ENCODE assay signal across 21 cellular contexts in the genomic region with DNA sequence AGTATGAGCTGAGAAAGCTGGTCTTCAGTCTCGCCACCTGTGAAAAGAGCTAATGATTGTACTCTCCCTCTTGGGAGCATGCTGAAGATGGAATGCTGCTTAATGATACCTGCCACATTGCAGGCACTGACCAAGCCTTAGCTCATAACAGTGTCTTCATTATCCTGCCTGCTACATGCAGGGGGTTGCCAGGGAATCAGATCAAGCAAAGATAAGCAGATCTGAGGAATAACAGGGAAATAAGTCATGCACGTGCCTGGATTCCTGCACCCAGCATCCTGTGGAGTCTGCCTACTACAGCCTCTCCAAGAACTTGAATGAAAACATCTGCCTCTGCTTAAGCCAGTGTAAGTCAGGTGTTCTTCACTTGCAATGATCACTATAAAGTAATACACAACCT.
DNase-seq lines count a peak whose midpoint lies in the region; ATAC-seq and TF ChIP-seq lines count a peak whose summit lies in the region.
"Had no signal": no experiment of that assay in that cellular context is flagged by ENCODE, and none has a peak within 500 bp of the region (broad histone marks: within the 10 kb centered on the region; RNA-seq: fewer than 3 reads in every experiment).

No MANE protein-coding gene starts in this region.

- CTCF ChIA-PET in CD4-positive, alpha-beta T cell (lab: Charles Lee), result no interaction called here

- peaks cover 28% of the 10 kb centered on the region for H3K9me3 ChIP-seq in CD4-positive, alpha-beta T cell (ENCODE audit: control insufficient read depth, low read length)
- H3K9me3 ChIP-seq: A549, BE2C had no signal

- H3K36me3 Mint-ChIP-seq in CD4-positive, alpha-beta T cell (ENCODE audit: low read depth), result peaks cover 40% of the 10 kb centered on the region
- H3K36me3 Mint-ChIP-seq: CD14-positive monocyte had no signal

- no peak for TF ChIP-seq CTCF in CD4-positive, alpha-beta T cell (IDR thresholded peaks at IDR 0.05)
- no peak for TF ChIP-seq CTCF in coronary artery (IDR thresholded peaks at IDR 0.05)

- H3K4me3 ChIP-seq in coronary artery, result no peak overlapping the region
- H3K4me3 ChIP-seq: A549; BLaER1 treated with 17β-estradiol and CSF1 and Interleukin-3, amounts not matched to agents 10 nM and 100 nM; GM23338 had no signal

- ATAC-seq in CD4-positive, alpha-beta T cell (ENCODE audit: poor library complexity), result no peak
- ATAC-seq in GM21737 (IDR thresholded peaks at IDR 0.05; ENCODE audit: unreplicated experiment), result no peak
- no peak for ATAC-seq in Right ventricle myocardium superior (ENCODE audit: poor library complexity)
- ATAC-seq: A549, GM23338, HCT116 had no signal

- H3K27me3 Mint-ChIP-seq in CD4-positive, alpha-beta T cell, result no peaks in the 10 kb centered on the region
- H3K27me3 Mint-ChIP-seq: CD4-positive, alpha-beta memory T cell had no signal

- intact Hi-C loops in CD4-positive, alpha-beta T cell (cut with DNase I, micrococcal nuclease), result loop anchor here in 1 of 2 experiments (5.0 kb wide), 1 partner anchor 47 kb away; no protein-coding TSS in a partner anchor
- intact Hi-C loops in Right ventricle myocardium superior (cut with DNase I), result no loop called here

- POLR2A ChIA-PET in CD4-positive, alpha-beta T cell (lab: Charles Lee), result no interaction called here

- DNase-seq in CD4-positive, alpha-beta T cell, result no peak
- DNase-seq in SK-N-DZ (ENCODE audit: low spot score) (peak; percentile 18), coronary artery (ENCODE audit: low spot score) (peak; percentile 5), GDM1 (lab: John Stamatoyannopoulos, UW) (no peak), Right ventricle myocardium superior (no peak)
- DNase-seq: 8988T; ACHN; AML-193; BE2C; Calu3; CD4-positive, alpha-beta memory T cell; COR-L47; DMS53; DMS79 treated with DMSO at 0.1 percent for 48 hours; H9 had no signal

- no peaks in the 10 kb centered on the region for H3K27me3 ChIP-seq in CD4-positive, alpha-beta T cell (ENCODE audit: control insufficient read depth, insufficient read depth, low read length)
- H3K27me3 ChIP-seq: BE2C had no signal

- peaks cover 41% of the 10 kb centered on the region for H3K4me1 Mint-ChIP-seq in CD4-positive, alpha-beta T cell (ENCODE audit: low read depth)
- H3K4me1 Mint-ChIP-seq: CD14-positive monocyte, GM23338, H9 had no signal

- no peak overlapping the region for H3K4me3 Mint-ChIP-seq in CD4-positive, alpha-beta T cell
- H3K4me3 Mint-ChIP-seq: CD14-positive monocyte; CD4-positive, alpha-beta memory T cell; GM23338; H9 had no signal

- peak overlapping the region; percentile 35 for H3K27ac Mint-ChIP-seq in CD4-positive, alpha-beta T cell
- H3K27ac Mint-ChIP-seq: GM23338, H9 had no signal

- H3K9me3 Mint-ChIP-seq in CD4-positive, alpha-beta T cell, result peaks cover 9% of the 10 kb centered on the region

- no peak overlapping the region for H3K27ac ChIP-seq in CD4-positive, alpha-beta T cell (ENCODE audit: low read depth, low read length)
- H3K27ac ChIP-seq in coronary artery, result no peak overlapping the region
- H3K27ac ChIP-seq: A549; BLaER1 treated with 17β-estradiol and CSF1 and Interleukin-3, amounts not matched to agents 10 nM and 100 nM had no signal

Comparison
In these comparisons a context has a peak if more than half of its experiments do, and no peak if none do; other contexts are left out.
1. DNase-seq: peak in SK-N-DZ (single experiment) and coronary artery (single experiment); none in CD4-positive, alpha-beta T cell (0 of 10), GDM1 (single experiment) and Right ventricle myocardium superior (single experiment).